22 cellular contexts compared by ENCODE assay signal in genomic region chr9:76558465-76558864, GRCh38.
"Had no signal": no experiment of that assay in that cellular context is flagged by ENCODE, and none has a peak within 500 bp of the region (broad histone marks: within the 10 kb centered on the region; RNA-seq: fewer than 3 reads in every experiment).

No MANE protein-coding gene starts in this region.

- H3K36me3 Mint-ChIP-seq: activated naive CD8-positive, alpha-beta T cell treated with anti-CD3 and anti-CD28 coated beads for 36 hours; natural killer cell; neural progenitor cell; type B pancreatic cell had no signal

- H3K27me3 Mint-ChIP-seq: type B pancreatic cell had no signal

- H3K9me3 Mint-ChIP-seq: activated naive CD4-positive, alpha-beta T cell treated with anti-CD3 and anti-CD28 coated beads for 36 hours; activated naive CD8-positive, alpha-beta T cell treated with anti-CD3 and anti-CD28 coated beads for 36 hours; natural killer cell; type B pancreatic cell had no signal

- H3K27ac Mint-ChIP-seq: activated naive CD4-positive, alpha-beta T cell treated with anti-CD3 and anti-CD28 coated beads for 36 hours; activated naive CD8-positive, alpha-beta T cell treated with anti-CD3 and anti-CD28 coated beads for 36 hours; natural killer cell; neural progenitor cell; T-helper 2 cell treated with Interferon-gamma antibody and Interleukin-4, amounts not matched to agents 5 μg/mL and 100 μg/mL, for 36 hours; type B pancreatic cell had no signal

- DNase-seq: activated CD4-positive, alpha-beta T cell treated with anti-CD3 and anti-CD28 coated beads for 4 hours; activated CD4-positive, alpha-beta T cell treated with anti-CD3 and anti-CD28 coated beads, Interleukin-2, amount 50 U/mL, for 48 hours; activated CD8-positive, alpha-beta memory T cell treated with anti-CD3 and anti-CD28 coated beads for 24 hours; activated effector memory CD4-positive, alpha-beta T cell treated with Interleukin-2 at 50 U/mL for 16 hours; activated naive CD4-positive, alpha-beta T cell treated with anti-CD3 and anti-CD28 coated beads for 36 hours; activated naive CD8-positive, alpha-beta T cell treated with anti-CD3 and anti-CD28 coated beads for 36 hours; adrenal gland; left lung; mesendoderm; natural killer cell; occipital lobe; stimulated activated CD4-positive, alpha-beta T cell treated with anti-CD3 and anti-CD28 coated beads, Interleukin-1b, Interleukin-23, amount 100 ng/mL, for 48 hours; stimulated activated naive CD4-positive, alpha-beta T cell; testis; uterus had no signal

- H3K4me3 ChIP-seq: adrenal gland, ascending aorta, left lung, lung, neural progenitor cell, right atrium auricular region, smooth muscle cell, testis, uterus had no signal

- ATAC-seq: left lung, natural killer cell had no signal

- H3K4me3 Mint-ChIP-seq: activated naive CD4-positive, alpha-beta T cell treated with anti-CD3 and anti-CD28 coated beads for 36 hours; activated naive CD8-positive, alpha-beta T cell treated with anti-CD3 and anti-CD28 coated beads for 36 hours; natural killer cell; neural progenitor cell; T-helper 2 cell treated with Interferon-gamma antibody and Interleukin-4, amounts not matched to agents 5 μg/mL and 100 μg/mL, for 36 hours; type B pancreatic cell had no signal
